13 cellular contexts compared by ENCODE assay signal in the genomic region with DNA sequence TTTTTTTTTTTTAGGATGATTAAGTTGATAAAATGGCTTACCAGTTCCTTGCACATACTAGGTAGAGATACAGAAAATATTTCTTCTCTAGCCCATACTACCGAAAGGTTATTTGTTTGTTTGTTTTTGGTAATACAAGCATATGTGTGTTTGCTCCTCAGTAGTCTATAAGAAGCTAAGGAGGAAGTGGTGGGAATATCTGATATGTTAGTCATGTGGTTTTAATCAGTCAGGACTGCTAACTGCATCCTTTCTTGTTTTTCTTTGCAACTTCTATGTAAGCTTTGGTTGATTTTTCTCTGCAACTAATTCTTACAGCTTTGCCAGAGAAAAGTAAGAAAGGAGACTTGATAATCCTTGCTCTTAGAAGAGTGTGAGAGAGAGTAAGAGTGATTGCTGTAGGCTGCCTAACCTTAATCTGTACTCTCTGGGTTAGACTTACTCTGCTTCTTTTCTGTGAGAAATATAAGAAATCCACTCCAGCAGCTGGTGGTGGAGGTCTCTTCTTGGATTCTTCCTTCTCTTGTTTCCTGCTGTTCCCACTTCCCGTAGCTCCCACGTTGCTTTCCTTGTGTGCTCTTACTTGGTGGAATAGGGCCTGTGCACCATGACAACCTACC. TPM values are rescaled to one million over a fixed set of nuclear protein-coding genes. Genes with fewer than 3 reads are reported as not detected.
DNase-seq lines count a peak whose midpoint lies in the region; ATAC-seq, FAIRE-seq and TF ChIP-seq lines count a peak whose summit lies in the region.
"Had no signal": no experiment of that assay in that cellular context is flagged by ENCODE, and none has a peak within 500 bp of the region (broad histone marks: within the 10 kb centered on the region; RNA-seq: fewer than 3 reads in every experiment).

No MANE protein-coding gene starts in this region.

- ATAC-seq in Panc1 (peak; percentile 81), HG02870 (IDR thresholded peaks at IDR 0.05; ENCODE audit: unreplicated experiment) (no peak)
- peak; percentile 43 to 63 for ATAC-seq in naive thymus-derived CD8-positive, alpha-beta T cell
- ATAC-seq: right lobe of liver had no signal

- no peaks in the 10 kb centered on the region for H3K9me3 ChIP-seq in Panc1 (ENCODE audit: control insufficient read depth, insufficient read depth, low read depth, low read length)
- H3K9me3 ChIP-seq: right lobe of liver had no signal

- H3K4me1 ChIP-seq in Panc1 (ENCODE audit: control insufficient read depth, insufficient read depth, low read length): peaks cover 3% of the 10 kb centered on the region

- no peaks in the 10 kb centered on the region for H3K36me3 ChIP-seq in Panc1 (ENCODE audit: control insufficient read depth, insufficient read depth, low read length)
- H3K36me3 ChIP-seq: right lobe of liver had no signal

- no peak for FAIRE-seq in GM12892 (lab: Jason Lieb, UNC)

- no peak for TF ChIP-seq POLR2A in GM12892 (IDR thresholded peaks at IDR 0.05; ENCODE audit: low read depth, low read length)

- peaks cover 0 to 3% (median 0%) of the 10 kb centered on the region in 9 donors for H3K9me3 Mint-ChIP-seq in naive thymus-derived CD8-positive, alpha-beta T cell
- H3K9me3 Mint-ChIP-seq: activated T-helper 1 cell treated with anti-CD3 and anti-CD28 coated beads, Interleukin-12 subunit alpha, Interleukin-12 subunit beta, Interleukin-2, Interleukin-4 antibody, amounts not matched to agents 30 ng/mL and 10 ng/mL and 1 ng/mL, durations not matched to agents 14 hours and 24 hours and 36 hours; H9 had no signal

- intact Hi-C loops in Panc1 (cut with micrococcal nuclease; ENCODE audit: unreplicated experiment): no loop called here

- TF ChIP-seq CTCF in Panc1 (IDR thresholded peaks at IDR 0.05): no peak

- no peak overlapping the region for H3K27ac ChIP-seq in Panc1 (ENCODE audit: low read length)
- H3K27ac ChIP-seq: right lobe of liver had no signal

- peaks cover 31 to 63% (median 55%) of the 10 kb centered on the region in 4 donors for H3K4me1 Mint-ChIP-seq in naive thymus-derived CD8-positive, alpha-beta T cell

- no peaks in the 10 kb centered on the region for H3K27me3 ChIP-seq in Panc1 (ENCODE audit: control insufficient read depth, insufficient read depth, low read length)
- H3K27me3 ChIP-seq: right lobe of liver had no signal

- H3K4me3 ChIP-seq in Panc1 (ENCODE audit: low read depth in 2 of 2, low read length in 2 of 2): no peak overlapping the region
- H3K4me3 ChIP-seq: right lobe of liver had no signal

- in situ Hi-C loops in Caki2 (cut with HindIII; ENCODE audit: low pct_unique_long_range_greater_than_20kb, low sequenced_read_pairs) (no loop called here), Panc1 (cut with HindIII; ENCODE audit: low pct_unique_long_range_greater_than_20kb, low sequenced_read_pairs) (no loop called here)

- peak; percentile 29 for DNase-seq in Caki2 (ENCODE audit: low read depth)
- DNase-seq in Panc1 (ENCODE audit: low read depth, low spot score): peak; percentile 22
- DNase-seq in dedifferentiated amniotic fluid mesenchymal stem cell (ENCODE audit: extremely low spot score): peak; percentile 62
- DNase-seq in naive thymus-derived CD8-positive, alpha-beta T cell: no peak
- no peak for DNase-seq in GM12892 (ENCODE audit: insufficient read length)
- no peak for DNase-seq in activated T-cell treated with anti-CD3 and anti-CD28 coated beads for 4 hours
- no peak for DNase-seq in 8988T
- DNase-seq: H9, NCI-H446, right lobe of liver, T1000 had no signal

- H3K4me3 Mint-ChIP-seq in naive thymus-derived CD8-positive, alpha-beta T cell: peak overlapping the region in 8 of 10 donors; percentile 4 to 72 (median 40)
- H3K4me3 Mint-ChIP-seq: activated T-helper 1 cell treated with anti-CD3 and anti-CD28 coated beads, Interleukin-12 subunit alpha, Interleukin-12 subunit beta, Interleukin-2, Interleukin-4 antibody, amounts not matched to agents 30 ng/mL and 10 ng/mL and 1 ng/mL, durations not matched to agents 14 hours and 24 hours and 36 hours; H9 had no signal

- POLR2A ChIA-PET in Panc1 (lab: Charles Lee): no interaction called here
- POLR2A ChIA-PET in naive thymus-derived CD8-positive, alpha-beta T cell (lab: Charles Lee): interaction anchor here (0.6 to 1.5 kb wide), 5 partner anchors 8 to 858 kb away, joined by 3 to 8 read pairs (median 4); no protein-coding TSS in a partner anchor

- CTCF ChIA-PET in Panc1 (lab: Charles Lee): interaction anchor here (0.7 kb wide), 1 partner anchor 33 kb away, joined by 3 read pairs; no protein-coding TSS in a partner anchor

- H3K27ac Mint-ChIP-seq in naive thymus-derived CD8-positive, alpha-beta T cell: peak overlapping the region in 5 of 10 donors; percentile 4 to 89 (median 33)
- H3K27ac Mint-ChIP-seq: activated T-helper 1 cell treated with anti-CD3 and anti-CD28 coated beads, Interleukin-12 subunit alpha, Interleukin-12 subunit beta, Interleukin-2, Interleukin-4 antibody, amounts not matched to agents 30 ng/mL and 10 ng/mL and 1 ng/mL, durations not matched to agents 14 hours and 24 hours and 36 hours had no signal

- no peaks in the 10 kb centered on the region for H3K27me3 Mint-ChIP-seq in naive thymus-derived CD8-positive, alpha-beta T cell

- BruUV-seq in Panc1 (replicated peaks; lab: Mats Ljungman, UMichigan): no TSS peak

- H3K36me3 Mint-ChIP-seq in naive thymus-derived CD8-positive, alpha-beta T cell: peaks cover 0 to 6% (median 0%) of the 10 kb centered on the region in 3 donors

RNA-seq across cellular contexts. Expression of gene SEPTIN11, which starts 28.3 kb away (rescaled TPM):
- 33.7 and 37.6 TPM in 2 replicates for total RNA-seq in Caki2 (2014; rRNA removed; shearing (Covaris generic); ENCODE audit: low replicate concordance)
- 103 TPM for total RNA-seq in Panc1 (2021; ENCODE audit: unreplicated experiment)
- 38.8 TPM for polyA plus RNA-seq in Panc1 (2012; ENCODE audit: insufficient read length)
- total RNA-seq in naive thymus-derived CD8-positive, alpha-beta T cell: 10 to 100 TPM; 50.7 to 56.7 TPM
- polyA plus RNA-seq in naive thymus-derived CD8-positive, alpha-beta T cell: 10 to 100 TPM; 44.8 to 49.5 (median 46.0) TPM
- 63.6 TPM for polyA plus RNA-seq in GM12892 (2012; ENCODE audit: missing spikeins)

Comparison
In these comparisons a context has a peak if more than half of its experiments do, and no peak if none do; other contexts are left out.
1. DNase-seq: peak in Caki2 (single experiment), Panc1 (single experiment) and dedifferentiated amniotic fluid mesenchymal stem cell (single experiment); none in naive thymus-derived CD8-positive, alpha-beta T cell (0 of 10), GM12892 (single experiment), activated T-cell treated with anti-CD3 and anti-CD28 coated beads for 4 hours (single experiment) and 8988T (single experiment).